12 cellular contexts compared by ENCODE assay signal in genomic region chr1:229137274-229137673, GRCh38.
"Had no signal": no experiment of that assay in that cellular context is flagged by ENCODE, and none has a peak within 500 bp of the region (broad histone marks: within the 10 kb centered on the region; RNA-seq: fewer than 3 reads in every experiment).

No MANE protein-coding gene starts in this region.

- H3K36me3 ChIP-seq: pancreas, sigmoid colon, spleen, stomach had no signal

- H3K27ac ChIP-seq: pancreas, sigmoid colon, stomach, testis had no signal

- H3K4me3 Mint-ChIP-seq: activated naive CD4-positive, alpha-beta T cell treated with anti-CD3 and anti-CD28 coated beads for 36 hours had no signal

- H3K4me3 ChIP-seq: pancreas, sigmoid colon, spleen, stomach, testis had no signal

- H3K4me1 ChIP-seq: pancreas, testis had no signal

- H3K27ac Mint-ChIP-seq: activated naive CD4-positive, alpha-beta T cell treated with anti-CD3 and anti-CD28 coated beads for 36 hours; activated T-helper 2 cell treated with anti-CD3 and anti-CD28 coated beads, Interferon-gamma antibody, Interleukin-2, Interleukin-4, amounts not matched to agents 10 μg/mL and 5 μg/mL and 100 μg/mL, durations not matched to agents 14 hours and 24 hours and 36 hours had no signal

- DNase-seq: activated CD4-positive, alpha-beta T cell treated with anti-CD3 and anti-CD28 coated beads, Interleukin-2, amount 50 U/mL, for 4 hours; activated CD4-positive, CD25-positive, alpha-beta regulatory T cell treated with anti-CD3 and anti-CD28 coated beads, Interleukin-2, amount 50 U/mL, for 72 hours; activated naive CD4-positive, alpha-beta T cell treated with anti-CD3 and anti-CD28 coated beads for 36 hours; islet precursor cell; mammary epithelial cell; pancreas; sigmoid colon; spleen; stomach; T-helper 9 cell; testis had no signal

- H3K27me3 ChIP-seq: pancreas, sigmoid colon, spleen, stomach, testis had no signal

- H3K9me3 ChIP-seq: pancreas, sigmoid colon, testis had no signal
